1 cellular context compared by ENCODE assay signal in the genomic region with DNA sequence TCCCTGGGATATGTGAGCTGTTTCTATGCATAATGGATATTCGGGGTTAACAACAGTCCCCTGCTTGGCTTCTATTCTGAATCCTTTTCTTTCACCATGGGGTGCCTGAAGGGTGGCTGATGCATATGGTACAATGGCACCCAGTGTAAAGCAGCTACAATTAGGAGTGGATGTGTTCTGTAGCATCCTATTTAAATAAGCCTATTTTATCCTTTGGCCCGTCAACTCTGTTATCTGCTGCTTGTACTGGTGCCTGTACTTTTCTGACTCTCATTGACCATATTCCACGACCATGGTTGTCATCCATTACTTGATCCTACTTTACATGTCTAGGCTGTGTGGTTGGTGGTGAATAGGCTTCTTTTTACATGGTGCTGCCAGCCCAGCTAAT.
TF ChIP-seq lines count a peak whose summit lies in the region.

No MANE protein-coding gene starts in this region.

TF ChIP-seq in GM23338, 12 proteins besides CTCF, POLR2A, EP300 and RAD21 (continued from another document):
- TF ChIP-seq ZNF462 (CRISPR knock-in tag; IDR thresholded peaks at IDR 0.05) (no peak), POLR2AphosphoS5 (IDR thresholded peaks at IDR 0.05; ENCODE audit: low read depth) (no peak), ZNF114 (CRISPR knock-in tag; IDR thresholded peaks at IDR 0.05) (no peak), JUNB (IDR thresholded peaks at IDR 0.05; ENCODE audit: unreplicated experiment) (no peak), ZNF331 (CRISPR knock-in tag; IDR thresholded peaks at IDR 0.05; ENCODE audit: low read depth) (no peak), EZH2 (IDR thresholded peaks at IDR 0.05; ENCODE audit: low read depth, unreplicated experiment) (no peak), CREB1 (CRISPR knock-in tag; IDR thresholded peaks at IDR 0.05; ENCODE audit: low read depth) (no peak)
- TF ChIP-seq, protein P1, sequence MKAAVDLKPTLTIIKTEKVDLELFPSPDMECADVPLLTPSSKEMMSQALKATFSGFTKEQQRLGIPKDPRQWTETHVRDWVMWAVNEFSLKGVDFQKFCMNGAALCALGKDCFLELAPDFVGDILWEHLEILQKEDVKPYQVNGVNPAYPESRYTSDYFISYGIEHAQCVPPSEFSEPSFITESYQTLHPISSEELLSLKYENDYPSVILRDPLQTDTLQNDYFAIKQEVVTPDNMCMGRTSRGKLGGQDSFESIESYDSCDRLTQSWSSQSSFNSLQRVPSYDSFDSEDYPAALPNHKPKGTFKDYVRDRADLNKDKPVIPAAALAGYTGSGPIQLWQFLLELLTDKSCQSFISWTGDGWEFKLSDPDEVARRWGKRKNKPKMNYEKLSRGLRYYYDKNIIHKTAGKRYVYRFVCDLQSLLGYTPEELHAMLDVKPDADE (IDR thresholded peaks at IDR 0.05): no peak
